In genomic region chr11:11843233-11843632, GRCh38 we compare ENCODE assay signal across 8 cellular contexts. TPM values are rescaled to one million over a fixed set of nuclear protein-coding genes. Genes with fewer than 3 reads are reported as not detected.
DNase-seq lines count a peak whose midpoint lies in the region; ATAC-seq and TF ChIP-seq lines count a peak whose summit lies in the region.

No MANE protein-coding gene starts in this region.

- no peaks in the 10 kb centered on the region for H3K27me3 ChIP-seq in CD8-positive, alpha-beta memory T cell (ENCODE audit: insufficient read depth, low read length, poor library complexity, severe bottlenecking)
- H3K27me3 ChIP-seq in breast epithelium, result no peaks in the 10 kb centered on the region
- no peaks in the 10 kb centered on the region for H3K27me3 ChIP-seq in lower lobe of right lung (ENCODE audit: low read depth)
- no peaks in the 10 kb centered on the region for H3K27me3 ChIP-seq in uterus

- H3K9me3 Mint-ChIP-seq in CD8-positive, alpha-beta memory T cell, result no peaks in the 10 kb centered on the region

- TF ChIP-seq CTCF in breast epithelium (IDR thresholded peaks at IDR 0.05) (no peak), lower lobe of right lung (IDR thresholded peaks at IDR 0.05) (no peak), uterus (IDR thresholded peaks at IDR 0.05) (no peak)

- H3K4me1 ChIP-seq in CD8-positive, alpha-beta memory T cell (ENCODE audit: insufficient read depth, low read length), result peaks cover 44% of the 10 kb centered on the region
- H3K4me1 ChIP-seq in breast epithelium, result peaks cover 0 to 24% of the 10 kb centered on the region in 2 donors
- peaks cover 56% of the 10 kb centered on the region for H3K4me1 ChIP-seq in lower lobe of right lung
- H3K4me1 ChIP-seq in uterus, result peaks cover 0 to 21% of the 10 kb centered on the region in 2 donors

- CTCF ChIA-PET in CD8-positive, alpha-beta memory T cell (lab: Charles Lee), result interaction anchor here (0.9 to 2.1 kb wide), 4 partner anchors 11 to 45 kb away, joined by 3 to 5 read pairs (median 4); no protein-coding TSS in a partner anchor

- H3K4me1 Mint-ChIP-seq in CD8-positive, alpha-beta memory T cell, result peaks cover 3 to 13% (median 5%) of the 10 kb centered on the region in 3 donors

- no peaks in the 10 kb centered on the region for H3K36me3 ChIP-seq in CD8-positive, alpha-beta memory T cell (ENCODE audit: insufficient read depth, low read length)
- no peaks in the 10 kb centered on the region for H3K36me3 ChIP-seq in breast epithelium
- H3K36me3 ChIP-seq in lower lobe of right lung, result no peaks in the 10 kb centered on the region
- H3K36me3 ChIP-seq in uterus, result no peaks in the 10 kb centered on the region

- peak overlapping the region; percentile 92 for H3K27ac ChIP-seq in CD8-positive, alpha-beta memory T cell (ENCODE audit: low read depth, low read length)
- peak overlapping the region; percentile 97 to 100 for H3K27ac ChIP-seq in breast epithelium
- H3K27ac ChIP-seq in lower lobe of right lung, result peak overlapping the region; percentile 97
- H3K27ac ChIP-seq in uterus, result peak overlapping the region; percentile 98 to 99

- peak in 2 of 5 donors; percentile 35 to 60 for DNase-seq in CD8-positive, alpha-beta memory T cell
- DNase-seq in HuH-7 (ENCODE audit: low spot score), result peak; percentile 25
- DNase-seq in breast epithelium (ENCODE audit: low spot score in 2 of 2), result no peak
- DNase-seq in lower lobe of right lung, result no peak
- DNase-seq in uterus, result no peak
- DNase-seq in OCI-M2 (lab: John Stamatoyannopoulos, UW; ENCODE audit: unreplicated experiment), result no peak

- H3K27ac Mint-ChIP-seq in CD8-positive, alpha-beta memory T cell, result no peak overlapping the region

- H3K9me3 ChIP-seq in CD8-positive, alpha-beta memory T cell (ENCODE audit: low read length), result no peaks in the 10 kb centered on the region
- no peaks in the 10 kb centered on the region for H3K9me3 ChIP-seq in breast epithelium
- H3K9me3 ChIP-seq in lower lobe of right lung, result no peaks in the 10 kb centered on the region
- no peaks in the 10 kb centered on the region for H3K9me3 ChIP-seq in uterus

- H3K27me3 Mint-ChIP-seq in CD8-positive, alpha-beta memory T cell, result peaks cover 10 to 13% of the 10 kb centered on the region in 2 donors

- POLR2A ChIA-PET in CD8-positive, alpha-beta memory T cell (lab: Charles Lee), result interaction anchor here (0.7 to 2.4 kb wide), 5 partner anchors 11 to 1034 kb away, joined by 3 to 15 read pairs (median 4); partner anchors contain the start of gene EIF4G2

- ATAC-seq in lower lobe of right lung, result peak in 1 of 2 donors; percentile 62
- ATAC-seq in GM21360 (IDR thresholded peaks at IDR 0.05; ENCODE audit: unreplicated experiment), result no peak
- no peak for ATAC-seq in GM21529 (IDR thresholded peaks at IDR 0.05; ENCODE audit: unreplicated experiment)

- peaks cover 0 to 4% (median 0%) of the 10 kb centered on the region in 3 donors for H3K36me3 Mint-ChIP-seq in CD8-positive, alpha-beta memory T cell

- peak overlapping the region; percentile 52 for H3K4me3 ChIP-seq in CD8-positive, alpha-beta memory T cell (ENCODE audit: low read length)
- H3K4me3 ChIP-seq in breast epithelium (peak overlapping the region; percentile 72 to 89 (median 84)), lower lobe of right lung (peak overlapping the region; percentile 72), uterus (peak overlapping the region; percentile 86 to 89)

- TF ChIP-seq POLR2A in breast epithelium (IDR thresholded peaks at IDR 0.05) (no peak), uterus (IDR thresholded peaks at IDR 0.05) (peak in 1 of 2 donors; percentile 39)

- intact Hi-C loops in breast epithelium (cut with DNase I; ENCODE audit: low total_unique reads) (no loop called here), lower lobe of right lung (cut with DNase I) (no loop called here), uterus (cut with DNase I; ENCODE audit: low total_unique reads) (no loop called here)

- no peak overlapping the region for H3K4me3 Mint-ChIP-seq in CD8-positive, alpha-beta memory T cell

RNA-seq across cellular contexts. Expression of gene USP47, which starts 1.5 kb away (rescaled TPM):
- total RNA-seq in CD8-positive, alpha-beta memory T cell, result 10 to 100 TPM; 47.0 to 50.2 TPM
- polyA plus RNA-seq in CD8-positive, alpha-beta memory T cell, result 53.8 TPM
- total RNA-seq in breast epithelium (100 to 1,000 TPM in 1 of 3 donors, 10 to 100 TPM in 2; 82.9 to 118 (median 100.0) TPM), lower lobe of right lung (45.2 TPM), uterus (100 to 1,000 TPM in 3 of 4 donors, 10 to 100 TPM in 1; 83.4 to 247 (median 146) TPM)
